ENCODE assay signal across 1 cellular context in the genomic region with DNA sequence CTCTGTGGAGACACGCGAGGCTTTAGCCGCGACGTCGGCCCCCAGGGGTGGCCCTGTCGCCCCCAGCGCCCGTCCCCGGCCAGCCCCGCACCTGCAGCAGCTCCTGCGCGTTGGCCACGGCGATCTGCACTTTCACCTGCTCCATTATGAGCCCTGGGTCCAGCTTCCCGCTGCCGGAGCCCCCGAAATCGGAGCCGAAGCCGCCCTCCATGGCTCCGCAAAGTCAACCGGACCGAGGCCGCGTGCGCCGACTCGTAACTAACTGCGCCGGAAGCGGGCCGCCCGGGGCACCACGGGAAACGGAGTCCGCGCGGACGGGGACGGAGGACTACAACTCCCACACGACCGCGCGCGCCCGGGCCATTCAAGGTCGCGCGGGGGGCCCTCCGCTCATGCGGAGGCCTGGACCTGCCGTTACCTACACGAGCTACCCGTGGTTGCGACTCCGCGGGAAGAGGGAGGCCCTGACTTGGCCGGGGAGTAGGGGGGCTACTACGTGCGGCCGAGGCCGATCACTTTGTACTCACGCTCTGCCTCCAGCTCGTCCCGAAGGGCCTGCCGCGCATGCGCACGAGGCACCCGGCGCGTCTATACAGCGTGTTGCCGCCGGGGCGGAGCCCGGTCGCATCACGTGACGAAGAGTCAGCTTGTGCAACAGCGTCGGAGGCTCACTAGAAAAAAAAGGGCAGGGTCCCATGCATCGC.
TF ChIP-seq lines count a peak whose summit lies in the region.

A gene (minus strand): TSS at position 264 of the 704 bp plus-strand sequence. CDS start 53 bp downstream, at position 211.

TF ChIP-seq in HepG2, 621 proteins besides CTCF, POLR2A, EP300 and RAD21 (continued from another document and continues in another):
- TF ChIP-seq, protein P1, sequence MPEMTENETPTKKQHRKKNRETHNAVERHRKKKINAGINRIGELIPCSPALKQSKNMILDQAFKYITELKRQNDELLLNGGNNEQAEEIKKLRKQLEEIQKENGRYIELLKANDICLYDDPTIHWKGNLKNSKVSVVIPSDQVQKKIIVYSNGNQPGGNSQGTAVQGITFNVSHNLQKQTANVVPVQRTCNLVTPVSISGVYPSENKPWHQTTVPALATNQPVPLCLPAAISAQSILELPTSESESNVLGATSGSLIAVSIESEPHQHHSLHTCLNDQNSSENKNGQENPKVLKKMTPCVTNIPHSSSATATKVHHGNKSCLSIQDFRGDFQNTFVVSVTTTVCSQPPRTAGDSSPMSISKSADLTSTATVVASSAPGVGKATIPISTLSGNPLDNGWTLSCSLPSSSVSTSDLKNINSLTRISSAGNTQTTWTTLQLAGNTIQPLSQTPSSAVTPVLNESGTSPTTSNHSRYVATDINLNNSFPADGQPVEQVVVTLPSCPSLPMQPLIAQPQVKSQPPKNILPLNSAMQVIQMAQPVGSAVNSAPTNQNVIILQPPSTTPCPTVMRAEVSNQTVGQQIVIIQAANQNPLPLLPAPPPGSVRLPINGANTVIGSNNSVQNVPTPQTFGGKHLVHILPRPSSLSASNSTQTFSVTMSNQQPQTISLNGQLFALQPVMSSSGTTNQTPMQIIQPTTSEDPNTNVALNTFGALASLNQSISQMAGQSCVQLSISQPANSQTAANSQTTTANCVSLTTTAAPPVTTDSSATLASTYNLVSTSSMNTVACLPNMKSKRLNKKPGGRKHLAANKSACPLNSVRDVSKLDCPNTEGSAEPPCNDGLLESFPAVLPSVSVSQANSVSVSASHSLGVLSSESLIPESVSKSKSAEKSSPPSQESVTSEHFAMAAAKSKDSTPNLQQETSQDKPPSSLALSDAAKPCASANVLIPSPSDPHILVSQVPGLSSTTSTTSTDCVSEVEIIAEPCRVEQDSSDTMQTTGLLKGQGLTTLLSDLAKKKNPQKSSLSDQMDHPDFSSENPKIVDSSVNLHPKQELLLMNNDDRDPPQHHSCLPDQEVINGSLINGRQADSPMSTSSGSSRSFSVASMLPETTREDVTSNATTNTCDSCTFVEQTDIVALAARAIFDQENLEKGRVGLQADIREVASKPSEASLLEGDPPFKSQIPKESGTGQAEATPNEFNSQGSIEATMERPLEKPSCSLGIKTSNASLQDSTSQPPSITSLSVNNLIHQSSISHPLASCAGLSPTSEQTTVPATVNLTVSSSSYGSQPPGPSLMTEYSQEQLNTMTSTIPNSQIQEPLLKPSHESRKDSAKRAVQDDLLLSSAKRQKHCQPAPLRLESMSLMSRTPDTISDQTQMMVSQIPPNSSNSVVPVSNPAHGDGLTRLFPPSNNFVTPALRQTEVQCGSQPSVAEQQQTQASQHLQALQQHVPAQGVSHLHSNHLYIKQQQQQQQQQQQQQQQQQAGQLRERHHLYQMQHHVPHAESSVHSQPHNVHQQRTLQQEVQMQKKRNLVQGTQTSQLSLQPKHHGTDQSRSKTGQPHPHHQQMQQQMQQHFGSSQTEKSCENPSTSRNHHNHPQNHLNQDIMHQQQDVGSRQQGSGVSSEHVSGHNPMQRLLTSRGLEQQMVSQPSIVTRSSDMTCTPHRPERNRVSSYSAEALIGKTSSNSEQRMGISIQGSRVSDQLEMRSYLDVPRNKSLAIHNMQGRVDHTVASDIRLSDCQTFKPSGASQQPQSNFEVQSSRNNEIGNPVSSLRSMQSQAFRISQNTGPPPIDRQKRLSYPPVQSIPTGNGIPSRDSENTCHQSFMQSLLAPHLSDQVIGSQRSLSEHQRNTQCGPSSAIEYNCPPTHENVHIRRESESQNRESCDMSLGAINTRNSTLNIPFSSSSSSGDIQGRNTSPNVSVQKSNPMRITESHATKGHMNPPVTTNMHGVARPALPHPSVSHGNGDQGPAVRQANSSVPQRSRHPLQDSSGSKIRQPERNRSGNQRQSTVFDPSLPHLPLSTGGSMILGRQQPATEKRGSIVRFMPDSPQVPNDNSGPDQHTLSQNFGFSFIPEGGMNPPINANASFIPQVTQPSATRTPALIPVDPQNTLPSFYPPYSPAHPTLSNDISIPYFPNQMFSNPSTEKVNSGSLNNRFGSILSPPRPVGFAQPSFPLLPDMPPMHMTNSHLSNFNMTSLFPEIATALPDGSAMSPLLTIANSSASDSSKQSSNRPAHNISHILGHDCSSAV (CRISPR knock-in tag; IDR thresholded peaks at IDR 0.05; ENCODE audit: borderline replicate concordance), result no peak
- TF ChIP-seq, protein P2, sequence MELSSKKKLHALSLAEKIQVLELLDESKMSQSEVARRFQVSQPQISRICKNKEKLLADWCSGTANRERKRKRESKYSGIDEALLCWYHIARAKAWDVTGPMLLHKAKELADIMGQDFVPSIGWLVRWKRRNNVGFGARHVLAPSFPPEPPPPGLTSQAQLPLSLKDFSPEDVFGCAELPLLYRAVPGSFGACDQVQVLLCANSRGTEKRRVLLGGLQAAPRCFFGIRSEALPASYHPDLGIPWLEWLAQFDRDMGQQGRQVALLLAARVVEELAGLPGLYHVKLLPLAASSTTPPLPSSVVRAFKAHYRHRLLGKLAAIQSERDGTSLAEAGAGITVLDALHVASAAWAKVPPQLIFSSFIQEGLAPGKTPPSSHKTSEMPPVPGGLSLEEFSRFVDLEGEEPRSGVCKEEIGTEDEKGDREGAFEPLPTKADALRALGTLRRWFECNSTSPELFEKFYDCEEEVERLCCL (CRISPR knock-in tag; IDR thresholded peaks at IDR 0.05; ENCODE audit: borderline replicate concordance), result no peak
- peak; percentile 74 for TF ChIP-seq TOPORS (CRISPR knock-in tag; IDR thresholded peaks at IDR 0.05)
- no peak for TF ChIP-seq NONO (IDR thresholded peaks at IDR 0.05)
- TF ChIP-seq NONO (CRISPR knock-in tag; conservative IDR thresholded peaks at IDR 0.05), result peak; percentile 92
- TF ChIP-seq, protein P3, sequence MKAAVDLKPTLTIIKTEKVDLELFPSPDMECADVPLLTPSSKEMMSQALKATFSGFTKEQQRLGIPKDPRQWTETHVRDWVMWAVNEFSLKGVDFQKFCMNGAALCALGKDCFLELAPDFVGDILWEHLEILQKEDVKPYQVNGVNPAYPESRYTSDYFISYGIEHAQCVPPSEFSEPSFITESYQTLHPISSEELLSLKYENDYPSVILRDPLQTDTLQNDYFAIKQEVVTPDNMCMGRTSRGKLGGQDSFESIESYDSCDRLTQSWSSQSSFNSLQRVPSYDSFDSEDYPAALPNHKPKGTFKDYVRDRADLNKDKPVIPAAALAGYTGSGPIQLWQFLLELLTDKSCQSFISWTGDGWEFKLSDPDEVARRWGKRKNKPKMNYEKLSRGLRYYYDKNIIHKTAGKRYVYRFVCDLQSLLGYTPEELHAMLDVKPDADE (CRISPR knock-in tag; IDR thresholded peaks at IDR 0.05), result no peak
- peak; percentile 64 for TF ChIP-seq NCOA2 (CRISPR knock-in tag; IDR thresholded peaks at IDR 0.05)
- TF ChIP-seq POLR2G (IDR thresholded peaks at IDR 0.05; ENCODE audit: low read depth, low read length), result peak; percentile 94
- 0 out of 2 replicates have a peak, but pooled peaks have one; percentile 68 for TF ChIP-seq CENPT (CRISPR knock-in tag; IDR thresholded peaks at IDR 0.05; ENCODE audit: low read depth)
- TF ChIP-seq FLYWCH1 (CRISPR knock-in tag; IDR thresholded peaks at IDR 0.05), result no peak
- TF ChIP-seq, protein P4, sequence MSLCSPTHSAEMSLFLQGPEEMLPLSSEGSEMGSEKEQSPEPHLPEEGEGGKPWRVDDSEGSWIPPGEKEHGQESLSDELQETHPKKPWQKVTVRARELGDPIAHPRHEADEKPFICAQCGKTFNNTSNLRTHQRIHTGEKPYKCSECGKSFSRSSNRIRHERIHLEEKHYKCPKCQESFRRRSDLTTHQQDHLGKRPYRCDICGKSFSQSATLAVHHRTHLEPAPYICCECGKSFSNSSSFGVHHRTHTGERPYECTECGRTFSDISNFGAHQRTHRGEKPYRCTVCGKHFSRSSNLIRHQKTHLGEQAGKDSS (CRISPR knock-in tag; IDR thresholded peaks at IDR 0.05; ENCODE audit: borderline replicate concordance, low read depth), result peak; percentile 57; the same call in 1 of the 2 replicates
- TF ChIP-seq NFIC (IDR thresholded peaks at IDR 0.05; ENCODE audit: low read length), result 0 out of 2 replicates have a peak, but pooled peaks have one; percentile 34
- TF ChIP-seq KDM2A (CRISPR knock-in tag; IDR thresholded peaks at IDR 0.05; ENCODE audit: borderline replicate concordance, low read depth), result peak; percentile 99
- peak; percentile 90 for TF ChIP-seq ESRRA (CRISPR knock-in tag; IDR thresholded peaks at IDR 0.05; ENCODE audit: low read depth)
- TF ChIP-seq NCOR1 (IDR thresholded peaks at IDR 0.05; ENCODE audit: borderline replicate concordance, low read length), result peak; percentile 59; the same call in 1 of the 2 replicates
- no peak for TF ChIP-seq SRSF4 (IDR thresholded peaks at IDR 0.05; ENCODE audit: low read depth, low read length, poor library complexity, severe bottlenecking)
- no peak for TF ChIP-seq CC2D1A (CRISPR knock-in tag; IDR thresholded peaks at IDR 0.05)
- peak; percentile 26; the same call in 1 of the 2 replicates for TF ChIP-seq ZNF431 (CRISPR knock-in tag; IDR thresholded peaks at IDR 0.05; ENCODE audit: borderline replicate concordance, low read depth)
- TF ChIP-seq, protein P5, sequence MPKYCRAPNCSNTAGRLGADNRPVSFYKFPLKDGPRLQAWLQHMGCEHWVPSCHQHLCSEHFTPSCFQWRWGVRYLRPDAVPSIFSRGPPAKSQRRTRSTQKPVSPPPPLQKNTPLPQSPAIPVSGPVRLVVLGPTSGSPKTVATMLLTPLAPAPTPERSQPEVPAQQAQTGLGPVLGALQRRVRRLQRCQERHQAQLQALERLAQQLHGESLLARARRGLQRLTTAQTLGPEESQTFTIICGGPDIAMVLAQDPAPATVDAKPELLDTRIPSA (CRISPR knock-in tag; IDR thresholded peaks at IDR 0.05; ENCODE audit: borderline replicate concordance), result no peak; the same call in 1 of the 2 replicates
- no peak for TF ChIP-seq ZKSCAN5 (CRISPR knock-in tag; IDR thresholded peaks at IDR 0.05)
- TF ChIP-seq ZNF256 (CRISPR knock-in tag; conservative IDR thresholded peaks at IDR 0.05), result peak; percentile 53; the same call in 1 of the 2 replicates
- peak; percentile 16; the same call in 1 of the 2 replicates for TF ChIP-seq SOX13 (IDR thresholded peaks at IDR 0.05)
- TF ChIP-seq SOX13 (CRISPR knock-in tag; conservative IDR thresholded peaks at IDR 0.05 in 1 of 2, IDR thresholded peaks at IDR 0.05 in 1 of 2), result no peak; a peak in 1 of 4 replicates
- TF ChIP-seq, protein P6, sequence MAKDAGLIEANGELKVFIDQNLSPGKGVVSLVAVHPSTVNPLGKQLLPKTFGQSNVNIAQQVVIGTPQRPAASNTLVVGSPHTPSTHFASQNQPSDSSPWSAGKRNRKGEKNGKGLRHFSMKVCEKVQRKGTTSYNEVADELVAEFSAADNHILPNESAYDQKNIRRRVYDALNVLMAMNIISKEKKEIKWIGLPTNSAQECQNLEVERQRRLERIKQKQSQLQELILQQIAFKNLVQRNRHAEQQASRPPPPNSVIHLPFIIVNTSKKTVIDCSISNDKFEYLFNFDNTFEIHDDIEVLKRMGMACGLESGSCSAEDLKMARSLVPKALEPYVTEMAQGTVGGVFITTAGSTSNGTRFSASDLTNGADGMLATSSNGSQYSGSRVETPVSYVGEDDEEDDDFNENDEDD (CRISPR knock-in tag; IDR thresholded peaks at IDR 0.05; ENCODE audit: borderline replicate concordance), result no peak
- TF ChIP-seq, protein P7, sequence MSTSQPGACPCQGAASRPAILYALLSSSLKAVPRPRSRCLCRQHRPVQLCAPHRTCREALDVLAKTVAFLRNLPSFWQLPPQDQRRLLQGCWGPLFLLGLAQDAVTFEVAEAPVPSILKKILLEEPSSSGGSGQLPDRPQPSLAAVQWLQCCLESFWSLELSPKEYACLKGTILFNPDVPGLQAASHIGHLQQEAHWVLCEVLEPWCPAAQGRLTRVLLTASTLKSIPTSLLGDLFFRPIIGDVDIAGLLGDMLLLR (CRISPR knock-in tag; IDR thresholded peaks at IDR 0.05), result peak; percentile 92
- TF ChIP-seq ZNF567 (CRISPR knock-in tag; IDR thresholded peaks at IDR 0.05; ENCODE audit: borderline replicate concordance), result no peak; the same call in 1 of the 2 replicates
- TF ChIP-seq TCF7 (IDR thresholded peaks at IDR 0.05; ENCODE audit: low read depth), result peak; percentile 25; the same call in 1 of the 2 replicates
- TF ChIP-seq RAD51 (IDR thresholded peaks at IDR 0.05; ENCODE audit: borderline replicate concordance), result peak; percentile 97
- TF ChIP-seq CCAR2 (optimal IDR thresholded peaks at IDR 0.05; ENCODE audit: low read depth, low read length), result no peak
- peak; percentile 95 for TF ChIP-seq ZNF790 (CRISPR knock-in tag; IDR thresholded peaks at IDR 0.05; ENCODE audit: borderline replicate concordance)
- TF ChIP-seq ZSCAN12 (CRISPR knock-in tag; IDR thresholded peaks at IDR 0.05), result peak; percentile 34; the same call in 1 of the 2 replicates
- 0 out of 2 replicates have a peak, but pooled peaks have one; percentile 11 for TF ChIP-seq ZBTB38 (CRISPR knock-in tag; IDR thresholded peaks at IDR 0.05)
- TF ChIP-seq, protein P8, sequence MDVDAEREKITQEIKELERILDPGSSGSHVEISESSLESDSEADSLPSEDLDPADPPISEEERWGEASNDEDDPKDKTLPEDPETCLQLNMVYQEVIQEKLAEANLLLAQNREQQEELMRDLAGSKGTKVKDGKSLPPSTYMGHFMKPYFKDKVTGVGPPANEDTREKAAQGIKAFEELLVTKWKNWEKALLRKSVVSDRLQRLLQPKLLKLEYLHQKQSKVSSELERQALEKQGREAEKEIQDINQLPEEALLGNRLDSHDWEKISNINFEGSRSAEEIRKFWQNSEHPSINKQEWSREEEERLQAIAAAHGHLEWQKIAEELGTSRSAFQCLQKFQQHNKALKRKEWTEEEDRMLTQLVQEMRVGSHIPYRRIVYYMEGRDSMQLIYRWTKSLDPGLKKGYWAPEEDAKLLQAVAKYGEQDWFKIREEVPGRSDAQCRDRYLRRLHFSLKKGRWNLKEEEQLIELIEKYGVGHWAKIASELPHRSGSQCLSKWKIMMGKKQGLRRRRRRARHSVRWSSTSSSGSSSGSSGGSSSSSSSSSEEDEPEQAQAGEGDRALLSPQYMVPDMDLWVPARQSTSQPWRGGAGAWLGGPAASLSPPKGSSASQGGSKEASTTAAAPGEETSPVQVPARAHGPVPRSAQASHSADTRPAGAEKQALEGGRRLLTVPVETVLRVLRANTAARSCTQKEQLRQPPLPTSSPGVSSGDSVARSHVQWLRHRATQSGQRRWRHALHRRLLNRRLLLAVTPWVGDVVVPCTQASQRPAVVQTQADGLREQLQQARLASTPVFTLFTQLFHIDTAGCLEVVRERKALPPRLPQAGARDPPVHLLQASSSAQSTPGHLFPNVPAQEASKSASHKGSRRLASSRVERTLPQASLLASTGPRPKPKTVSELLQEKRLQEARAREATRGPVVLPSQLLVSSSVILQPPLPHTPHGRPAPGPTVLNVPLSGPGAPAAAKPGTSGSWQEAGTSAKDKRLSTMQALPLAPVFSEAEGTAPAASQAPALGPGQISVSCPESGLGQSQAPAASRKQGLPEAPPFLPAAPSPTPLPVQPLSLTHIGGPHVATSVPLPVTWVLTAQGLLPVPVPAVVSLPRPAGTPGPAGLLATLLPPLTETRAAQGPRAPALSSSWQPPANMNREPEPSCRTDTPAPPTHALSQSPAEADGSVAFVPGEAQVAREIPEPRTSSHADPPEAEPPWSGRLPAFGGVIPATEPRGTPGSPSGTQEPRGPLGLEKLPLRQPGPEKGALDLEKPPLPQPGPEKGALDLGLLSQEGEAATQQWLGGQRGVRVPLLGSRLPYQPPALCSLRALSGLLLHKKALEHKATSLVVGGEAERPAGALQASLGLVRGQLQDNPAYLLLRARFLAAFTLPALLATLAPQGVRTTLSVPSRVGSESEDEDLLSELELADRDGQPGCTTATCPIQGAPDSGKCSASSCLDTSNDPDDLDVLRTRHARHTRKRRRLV (CRISPR knock-in tag; IDR thresholded peaks at IDR 0.05), result peak; percentile 33; the same call in 1 of the 2 replicates
- peak; percentile 64; the same call in 1 of the 2 replicates for TF ChIP-seq ZC3H4 (CRISPR knock-in tag; IDR thresholded peaks at IDR 0.05; ENCODE audit: borderline replicate concordance)
- no peak for TF ChIP-seq ZNF780A (CRISPR knock-in tag; IDR thresholded peaks at IDR 0.05)
